In the genomic region with DNA sequence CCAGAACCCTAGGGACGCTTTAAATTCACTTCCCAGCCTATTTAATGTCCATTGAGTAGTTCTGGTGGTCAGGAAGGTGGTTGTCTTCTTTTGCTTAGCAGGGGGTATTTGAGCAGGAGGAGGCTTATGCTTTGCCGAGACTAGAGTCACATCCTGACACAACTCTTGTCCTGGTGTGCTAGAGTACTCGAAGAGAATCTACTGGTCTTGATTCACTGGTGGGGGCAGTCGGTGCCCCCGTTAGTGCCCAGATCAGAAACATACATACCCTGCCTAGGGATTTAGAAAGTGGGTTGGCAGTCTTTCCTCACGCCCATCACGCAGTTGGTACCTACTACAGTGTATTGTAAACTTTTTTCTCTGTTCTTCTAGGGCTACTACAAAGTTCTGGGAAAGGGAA, we compare ENCODE assay signal across 11 cellular contexts. TPM values are rescaled to one million over a fixed set of nuclear protein-coding genes. Genes with fewer than 3 reads are reported as not detected.
DNase-seq lines count a peak whose midpoint lies in the region; ATAC-seq and TF ChIP-seq lines count a peak whose summit lies in the region.
"Had no signal": no experiment of that assay in that cellular context is flagged by ENCODE, and none has a peak within 500 bp of the region (broad histone marks: within the 10 kb centered on the region; RNA-seq: fewer than 3 reads in every experiment).

No MANE protein-coding gene starts in this region.

- peaks cover 90% of the 10 kb centered on the region for H3K36me3 Mint-ChIP-seq in Caco-2 (ENCODE audit: insufficient read depth, unreplicated experiment)
- peaks cover 92% of the 10 kb centered on the region for H3K36me3 Mint-ChIP-seq in activated naive CD8-positive, alpha-beta T cell treated with anti-CD3 and anti-CD28 coated beads for 36 hours
- peaks cover 5 to 57% (median 25%) of the 10 kb centered on the region in 5 donors for H3K36me3 Mint-ChIP-seq in naive thymus-derived CD4-positive, alpha-beta T cell

- H3K4me3 ChIP-seq in Caco-2 (ENCODE audit: low read depth, low read length) (no peak overlapping the region), HUES64 (ENCODE audit: low read length) (peak overlapping the region; percentile 97; the same call in 1 of the 2 replicates), heart right ventricle (no peak overlapping the region)
- H3K4me3 ChIP-seq in naive thymus-derived CD4-positive, alpha-beta T cell (ENCODE audit: low read length), result no peak overlapping the region
- H3K4me3 ChIP-seq: tibial nerve had no signal

- H3K4me3 Mint-ChIP-seq in Caco-2 (ENCODE audit: unreplicated experiment), result peak overlapping the region; percentile 92
- H3K4me3 Mint-ChIP-seq in activated naive CD8-positive, alpha-beta T cell treated with anti-CD3 and anti-CD28 coated beads for 36 hours, result peak overlapping the region; percentile 96
- peak overlapping the region in 7 of 10 donors; percentile 48 to 97 (median 89) for H3K4me3 Mint-ChIP-seq in naive thymus-derived CD4-positive, alpha-beta T cell

- H3K9me3 Mint-ChIP-seq in Caco-2 (ENCODE audit: unreplicated experiment), result peaks cover 8% of the 10 kb centered on the region
- peaks cover 4% of the 10 kb centered on the region for H3K9me3 Mint-ChIP-seq in activated naive CD8-positive, alpha-beta T cell treated with anti-CD3 and anti-CD28 coated beads for 36 hours
- peaks cover 0 to 6% (median 0%) of the 10 kb centered on the region in 11 donors for H3K9me3 Mint-ChIP-seq in naive thymus-derived CD4-positive, alpha-beta T cell

- peak overlapping the region; percentile 18 for H3K27ac Mint-ChIP-seq in Caco-2 (ENCODE audit: unreplicated experiment)
- peak overlapping the region; percentile 98 for H3K27ac Mint-ChIP-seq in activated naive CD8-positive, alpha-beta T cell treated with anti-CD3 and anti-CD28 coated beads for 36 hours
- H3K27ac Mint-ChIP-seq in naive thymus-derived CD4-positive, alpha-beta T cell, result peak overlapping the region in 7 of 9 donors; percentile 11 to 99 (median 54)

- POLR2A ChIA-PET in Caco-2 (lab: Charles Lee), result interaction anchor here (0.6 kb wide), 1 partner anchor 547 kb away, joined by 3 read pairs; no protein-coding TSS in a partner anchor
- POLR2A ChIA-PET in naive thymus-derived CD4-positive, alpha-beta T cell (lab: Charles Lee), result no interaction called here

- H3K27ac ChIP-seq in HUES64 (ENCODE audit: low read depth, low read length) (peak overlapping the region; percentile 62), heart right ventricle (peak overlapping the region in 1 of 10 donors; percentile 7)
- H3K27ac ChIP-seq in naive thymus-derived CD4-positive, alpha-beta T cell (ENCODE audit: low read depth, low read length), result peak overlapping the region; percentile 34

- 93% methylated on average over 7 of the region's 7 CpGs for WGBS in HUES64
- WGBS in heart right ventricle, 2 donors, result 77 to 79% methylated on average over 7 of the region's 7 CpGs

- H3K9me3 ChIP-seq in Caco-2 (no peaks in the 10 kb centered on the region), HUES64 (ENCODE audit: insufficient read depth, low read depth, low read length) (no peaks in the 10 kb centered on the region), heart right ventricle (no peaks in the 10 kb centered on the region)
- no peaks in the 10 kb centered on the region for H3K9me3 ChIP-seq in naive thymus-derived CD4-positive, alpha-beta T cell (ENCODE audit: control insufficient read depth in 2 of 3, low read length in 3 of 3)
- H3K9me3 ChIP-seq: tibial nerve had no signal

- TF ChIP-seq CTCF in Caco-2 (IDR thresholded peaks at IDR 0.05; ENCODE audit: insufficient read depth in 1 of 2, low read depth in 1 of 2, low read length in 1 of 2, severe bottlenecking in 1 of 2, unreplicated experiment in 1 of 2) (no peak), heart right ventricle (IDR thresholded peaks at IDR 0.05) (no peak)

- intact Hi-C loops in Caco-2 (cut with micrococcal nuclease; ENCODE audit: unreplicated experiment), result loop anchor here (5.0 kb wide), 1 partner anchor 227 kb away; the partner anchor contains the start of gene AKIP1
- intact Hi-C loops in naive thymus-derived CD4-positive, alpha-beta T cell (cut with micrococcal nuclease), result loop anchor here (5.0 to 10.0 kb wide), 6 partner anchors 317 to 1772 kb away; partner anchors contain the start of genes AMPD3 (in 2 of the 2), ADM (in 1 of the 2), NRIP3 (in 1 of the 2) and TMEM41B (in 1 of the 2)
- intact Hi-C loops in left cardiac atrium (cut with DNase I), result loop anchor here (5.0 kb wide), 2 partner anchors 127 to 277 kb away; partner anchors contain the start of gene TMEM9B (in 1 of the 2)
- intact Hi-C loops in heart right ventricle (cut with DNase I), result loop anchor here in 6 of 10 donors (5.0 to 10.0 kb wide), 7 partner anchors 111 to 279 kb away; partner anchors contain the start of genes TMEM9B (in 3 of the 6) and AKIP1 (in 2 of the 6)

- H3K27me3 ChIP-seq in Caco-2 (replicated peaks; ENCODE audit: control insufficient read depth, insufficient read depth, low read length) (no peaks in the 10 kb centered on the region), HUES64 (ENCODE audit: insufficient read depth, low read length) (no peaks in the 10 kb centered on the region), heart right ventricle (no peaks in the 10 kb centered on the region)
- H3K27me3 ChIP-seq in naive thymus-derived CD4-positive, alpha-beta T cell (ENCODE audit: control insufficient read depth in 2 of 2, insufficient read depth in 2 of 2, low read length in 2 of 2), result no peaks in the 10 kb centered on the region
- H3K27me3 ChIP-seq: tibial nerve had no signal

- CTCF ChIA-PET in Caco-2 (lab: Charles Lee), result no interaction called here
- CTCF ChIA-PET in naive thymus-derived CD4-positive, alpha-beta T cell (lab: Charles Lee), result no interaction called here

- H3K27me3 Mint-ChIP-seq in Caco-2 (ENCODE audit: insufficient read depth, unreplicated experiment), result no peaks in the 10 kb centered on the region
- H3K27me3 Mint-ChIP-seq in activated naive CD8-positive, alpha-beta T cell treated with anti-CD3 and anti-CD28 coated beads for 36 hours, result no peaks in the 10 kb centered on the region
- H3K27me3 Mint-ChIP-seq in naive thymus-derived CD4-positive, alpha-beta T cell, result no peaks in the 10 kb centered on the region

- peaks cover 40% of the 10 kb centered on the region for H3K4me1 Mint-ChIP-seq in Caco-2 (ENCODE audit: low read depth, unreplicated experiment)
- peaks cover 66% of the 10 kb centered on the region for H3K4me1 Mint-ChIP-seq in activated naive CD8-positive, alpha-beta T cell treated with anti-CD3 and anti-CD28 coated beads for 36 hours
- H3K4me1 Mint-ChIP-seq in naive thymus-derived CD4-positive, alpha-beta T cell, result peaks cover 36 to 78% (median 69%) of the 10 kb centered on the region in 7 donors

- H3K36me3 ChIP-seq in Caco-2 (ENCODE audit: control insufficient read depth, insufficient read depth, low read length) (peaks cover 7% of the 10 kb centered on the region), HUES64 (ENCODE audit: insufficient read depth, low read length) (peaks cover 45% of the 10 kb centered on the region), heart right ventricle (peaks cover 0 to 47% (median 26%) of the 10 kb centered on the region in 9 donors)
- H3K36me3 ChIP-seq in naive thymus-derived CD4-positive, alpha-beta T cell (ENCODE audit: control insufficient read depth in 2 of 3, insufficient read depth in 3 of 3, low read length in 3 of 3), result peaks cover 11 to 32% (median 14%) of the 10 kb centered on the region in 3 experiments

- no TSS peak for BruUV-seq in Caco-2 (replicated peaks; lab: Mats Ljungman, UMichigan)

- H3K4me1 ChIP-seq in Caco-2, result peaks cover 39% of the 10 kb centered on the region
- peaks cover 30% of the 10 kb centered on the region for H3K4me1 ChIP-seq in HUES64 (ENCODE audit: insufficient read depth, low read length)
- peaks cover 17 to 26% of the 10 kb centered on the region in 2 donors for H3K4me1 ChIP-seq in naive thymus-derived CD4-positive, alpha-beta T cell (ENCODE audit: control insufficient read depth in 2 of 2, insufficient read depth in 2 of 2, low read length in 2 of 2)
- peaks cover 9 to 62% (median 45%) of the 10 kb centered on the region in 9 donors for H3K4me1 ChIP-seq in heart right ventricle

- no peak for DNase-seq in Caco-2
- DNase-seq in activated naive CD8-positive, alpha-beta T cell treated with anti-CD3 and anti-CD28 coated beads for 36 hours, result no peak
- no peak for DNase-seq in naive thymus-derived CD4-positive, alpha-beta T cell
- DNase-seq in left cardiac atrium, result no peak
- DNase-seq in heart right ventricle, result no peak
- no peak for DNase-seq in midbrain (lab: John Stamatoyannopoulos, UW)
- DNase-seq: activated CD4-positive, CD25-positive, alpha-beta regulatory T cell treated with anti-CD3 and anti-CD28 coated beads, Interleukin-2, amount 50 U/mL, for 72 hours; central memory CD4-positive, alpha-beta T cell had no signal

- no peak for ATAC-seq in naive thymus-derived CD4-positive, alpha-beta T cell
- no peak for ATAC-seq in left cardiac atrium
- ATAC-seq in heart right ventricle, result no peak
- ATAC-seq in GM21576 (IDR thresholded peaks at IDR 0.05; ENCODE audit: unreplicated experiment), result no peak

- H3K9ac ChIP-seq in HUES64 (ENCODE audit: low read depth, low read length), result peak overlapping the region; percentile 100

RNA-seq across cellular contexts. Expression of gene RPL27A, which starts 2.7 kb away (rescaled TPM):
- 1,008 and 1,047 TPM in 2 replicates for total RNA-seq in Caco-2 (2022)
- polyA plus RNA-seq in HUES64 (2013, experiment 1 of 2), result 2,634 TPM
- 2,792 TPM for polyA plus RNA-seq in HUES64 (2013, experiment 2 of 2)
- total RNA-seq in activated naive CD8-positive, alpha-beta T cell treated with anti-CD3 and anti-CD28 coated beads for 36 hours, result 1,000 to 10,000 TPM; 1,128 to 1,154 TPM
- 1,000 to 10,000 TPM in 4 of 5 experiments, 100 to 1,000 TPM in 1; 758 to 2,116 (median 1,670) TPM for total RNA-seq in naive thymus-derived CD4-positive, alpha-beta T cell
- polyA plus RNA-seq in naive thymus-derived CD4-positive, alpha-beta T cell, result 1,000 to 10,000 TPM; 4,766 to 4,835 TPM
- total RNA-seq in left cardiac atrium, result 100 to 1,000 TPM; 577 to 727 TPM
- 100 to 1,000 TPM; 317 to 560 (median 381) TPM for total RNA-seq in heart right ventricle
- 1,000 to 10,000 TPM; 1,911 to 2,131 TPM for polyA plus RNA-seq in heart right ventricle

RNA-seq across cellular contexts. Expression of gene TRIM66, which starts 2.8 kb away (rescaled TPM):
- 18.4 and 21.1 TPM in 2 replicates for total RNA-seq in Caco-2 (2022)
- polyA plus RNA-seq in HUES64 (2013, experiment 1 of 2), result 2.0 TPM
- polyA plus RNA-seq in HUES64 (2013, experiment 2 of 2), result 3.4 TPM
- total RNA-seq in activated naive CD8-positive, alpha-beta T cell treated with anti-CD3 and anti-CD28 coated beads for 36 hours, result 10 to 100 TPM; 22.2 to 23.0 TPM
- total RNA-seq in naive thymus-derived CD4-positive, alpha-beta T cell, result 10 to 100 TPM; 16.0 to 37.6 (median 24.2) TPM
- under 1 TPM; 0.32 to 0.85 TPM for polyA plus RNA-seq in naive thymus-derived CD4-positive, alpha-beta T cell
- total RNA-seq in left cardiac atrium, result 1 to 10 TPM; 2.3 to 3.2 TPM
- 1 to 10 TPM; 1.8 to 7.4 (median 2.8) TPM for total RNA-seq in heart right ventricle
- 1 to 10 TPM in 1 of 2 donors, under 1 TPM in 1; 0.33 to 3.2 TPM for polyA plus RNA-seq in heart right ventricle

Comparison
In these comparisons a context has a peak if more than half of its experiments do, and no peak if none do; other contexts are left out.
1. H3K27ac Mint-ChIP-seq: peak in every context shown above with its lines; median percentile 98 in activated naive CD8-positive, alpha-beta T cell treated with anti-CD3 and anti-CD28 coated beads for 36 hours; 54 in naive thymus-derived CD4-positive, alpha-beta T cell; 18 in Caco-2.